22 cellular contexts compared by ENCODE assay signal in genomic region chr5:24629798-24630197, GRCh38. TPM values are rescaled to one million over a fixed set of nuclear protein-coding genes. Genes with fewer than 3 reads are reported as not detected.
"Had no signal": no experiment of that assay in that cellular context is flagged by ENCODE, and none has a peak within 500 bp of the region (broad histone marks: within the 10 kb centered on the region; RNA-seq: fewer than 3 reads in every experiment).

No MANE protein-coding gene starts in this region.

- H3K36me3 Mint-ChIP-seq: naive thymus-derived CD4-positive, alpha-beta T cell had no signal

- ATAC-seq: foreskin keratinocyte; gastroesophageal sphincter; heart right ventricle; left cardiac atrium; left lung; left ventricle myocardium superior; lower lobe of right lung; naive thymus-derived CD4-positive, alpha-beta T cell had no signal

- H3K4me3 ChIP-seq: coronary artery, dorsolateral prefrontal cortex, esophagus muscularis mucosa, gastroesophageal sphincter, heart right ventricle, left lung, lower lobe of right lung had no signal

- DNase-seq: dermis blood vessel endothelial cell; dorsolateral prefrontal cortex; effector CD4-positive, alpha-beta T cell; effector memory CD4-positive, alpha-beta T cell; head of caudate nucleus; heart right ventricle; hippocampal formation; left cardiac atrium; left lung; left ventricle myocardium superior; lower lobe of right lung; mesenchymal stem cell; midbrain; naive thymus-derived CD4-positive, alpha-beta T cell had no signal

- H3K27me3 ChIP-seq: dorsolateral prefrontal cortex, foreskin keratinocyte, left lung had no signal

- H3K27ac Mint-ChIP-seq: naive thymus-derived CD4-positive, alpha-beta T cell had no signal

- H3K4me3 Mint-ChIP-seq: naive thymus-derived CD4-positive, alpha-beta T cell had no signal

- H3K36me3 ChIP-seq: esophagus muscularis mucosa, gastroesophageal sphincter, heart right ventricle, left lung, lower lobe of right lung had no signal

- H3K4me1 ChIP-seq: esophagus muscularis mucosa, foreskin keratinocyte, gastroesophageal sphincter, heart right ventricle, left lung, lower lobe of right lung had no signal

- H3K4me1 Mint-ChIP-seq: naive thymus-derived CD4-positive, alpha-beta T cell had no signal

- H3K27me3 Mint-ChIP-seq: naive thymus-derived CD4-positive, alpha-beta T cell had no signal

- H3K27ac ChIP-seq: coronary artery, dorsolateral prefrontal cortex, esophagus muscularis mucosa, foreskin keratinocyte, gastroesophageal sphincter, heart right ventricle, left lung, lower lobe of right lung had no signal

- H3K9me3 ChIP-seq: esophagus muscularis mucosa, gastroesophageal sphincter, heart right ventricle, left lung, lower lobe of right lung had no signal

RNA-seq across cellular contexts. Expression of gene CDH10, which starts 15.0 kb away (rescaled TPM):
- total RNA-seq: dermis blood vessel endothelial cell; endothelial cell of umbilical vein; lung microvascular endothelial cell; mesenteric fat pad; naive thymus-derived CD4-positive, alpha-beta T cell had no signal
- polyA plus RNA-seq: esophagus; heart right ventricle; naive thymus-derived CD4-positive, alpha-beta T cell had no signal
